Comparison of ENCODE assay signal across 16 cellular contexts in genomic region chr14:99819514-99819913, GRCh38. TPM values are rescaled to one million over a fixed set of nuclear protein-coding genes. Genes with fewer than 3 reads are reported as not detected.
DNase-seq lines count a peak whose midpoint lies in the region; ATAC-seq and TF ChIP-seq lines count a peak whose summit lies in the region.
"Had no signal": no experiment of that assay in that cellular context is flagged by ENCODE, and none has a peak within 500 bp of the region (broad histone marks: within the 10 kb centered on the region; RNA-seq: fewer than 3 reads in every experiment).

No MANE protein-coding gene starts in this region.

- H3K4me3 ChIP-seq in fibroblast of the aortic adventitia (ENCODE audit: low read depth, low read length) (peak overlapping the region; percentile 32), foreskin fibroblast (ENCODE audit: low read depth in 1 of 2, low read length in 2 of 2) (no peak overlapping the region)
- H3K4me3 ChIP-seq: BLaER1 treated with 17β-estradiol and CSF1 and Interleukin-3, amounts not matched to agents 10 nM and 100 nM; prostate gland had no signal

- no peak for TF ChIP-seq CTCF in H9 (conservative IDR thresholded peaks at IDR 0.05)
- TF ChIP-seq CTCF in fibroblast of the aortic adventitia (IDR thresholded peaks at IDR 0.05; ENCODE audit: insufficient read depth, low read length) = no peak
- no peak for TF ChIP-seq CTCF in foreskin fibroblast (IDR thresholded peaks at IDR 0.05; ENCODE audit: low read depth, low read length)

- H2BK15ac ChIP-seq in H9 (ENCODE audit: low read depth, low read length) = no peak overlapping the region

- H3K4me2 ChIP-seq in H9 (ENCODE audit: insufficient read depth, insufficient read length, low read length) = no peak overlapping the region
- H3K4me2 ChIP-seq: BLaER1 treated with 17β-estradiol and CSF1 and Interleukin-3, amounts not matched to agents 10 nM and 100 nM had no signal

- no peaks in the 10 kb centered on the region for H3K23me2 ChIP-seq in H9 (ENCODE audit: insufficient read length, low read depth, low read length, poor library complexity, severe bottlenecking)

- no peak overlapping the region for H2BK20ac ChIP-seq in H9 (ENCODE audit: low read depth, low read length, poor library complexity, severe bottlenecking)

- no peak overlapping the region for H4K8ac ChIP-seq in H9 (replicated peaks; ENCODE audit: insufficient read length, low read depth, low read length)

- no peaks in the 10 kb centered on the region; the same call in 1 of the 2 replicates for H3K4me1 ChIP-seq in H9 (ENCODE audit: insufficient read depth, low read length)

- no peaks in the 10 kb centered on the region for H3K79me1 ChIP-seq in H9 (ENCODE audit: insufficient read depth, low read depth, low read length, poor library complexity, severe bottlenecking)

- no peak overlapping the region for H2BK120ac ChIP-seq in H9 (ENCODE audit: low read depth, low read length, poor library complexity, severe bottlenecking)

- no peak overlapping the region for H3K4ac ChIP-seq in H9 (ENCODE audit: low read depth, low read length)

- no peaks in the 10 kb centered on the region for H3K9me3 Mint-ChIP-seq in H9
- H3K9me3 Mint-ChIP-seq: activated naive CD4-positive, alpha-beta T cell treated with anti-CD3 and anti-CD28 coated beads, Interleukin-2, amount 50 U/mL, for 72 hours had no signal

- H2AK5ac ChIP-seq in H9 (ENCODE audit: insufficient read length, low read length) = no peak overlapping the region

- DNase-seq in H9 = peak; percentile 66
- peak; percentile 21 to 26 for DNase-seq in activated CD4-positive, alpha-beta T cell treated with anti-CD3 and anti-CD28 coated beads, Interleukin-2, amount 50 U/mL, for 48 hours
- DNase-seq in fibroblast of the aortic adventitia (ENCODE audit: low read depth) = no peak
- DNase-seq in stimulated activated CD4-positive, alpha-beta T cell treated with anti-CD3 and anti-CD28 coated beads, Interleukin-15, amount 100 ng/mL, for 24 hours = peak; percentile 47
- no peak for DNase-seq in foreskin fibroblast
- DNase-seq in NCI-H1930 (lab: John Stamatoyannopoulos, UW) = no peak
- DNase-seq: Karpas-422, kidney glomerular epithelial cell, NCI-H146, NCI-H526 had no signal

- no peak overlapping the region for H3K27ac ChIP-seq in H9 (ENCODE audit: insufficient read length, low read depth, low read length)
- H3K27ac ChIP-seq: BLaER1 treated with 17β-estradiol and CSF1 and Interleukin-3, amounts not matched to agents 10 nM and 100 nM; prostate gland had no signal

- no peak overlapping the region for H3K9ac ChIP-seq in H9 (ENCODE audit: extremely low read depth, insufficient read length, low read length)
- H3K9ac ChIP-seq: BLaER1 treated with 17β-estradiol and CSF1 and Interleukin-3, amounts not matched to agents 10 nM and 100 nM had no signal

- H2AFZ ChIP-seq in H9 (ENCODE audit: low read length) = no peak overlapping the region

- H3K9me3 ChIP-seq in H9 (ENCODE audit: control insufficient read depth, low read depth, low read length) = no peaks in the 10 kb centered on the region
- H3K9me3 ChIP-seq: BLaER1 treated with 17β-estradiol and CSF1 and Interleukin-3, amounts not matched to agents 10 nM and 100 nM; prostate gland; tibial nerve had no signal

- H3K4me3 Mint-ChIP-seq in H9 = no peak overlapping the region

- no peak overlapping the region for H3K27ac Mint-ChIP-seq in H9
- H3K27ac Mint-ChIP-seq: activated naive CD4-positive, alpha-beta T cell treated with anti-CD3 and anti-CD28 coated beads, Interleukin-2, amount 50 U/mL, for 72 hours had no signal

- no peak overlapping the region for H3T11ph ChIP-seq in H9 (ENCODE audit: low read length)

- H4K91ac ChIP-seq in H9 (ENCODE audit: insufficient read length, low read depth, low read length) = no peak overlapping the region

- H3K4me1 Mint-ChIP-seq in H9 = peaks cover 19 to 21% of the 10 kb centered on the region in 2 experiments

- no peak overlapping the region for H3K23ac ChIP-seq in H9 (ENCODE audit: insufficient read length, low read depth, low read length)

- no peaks in the 10 kb centered on the region for H3K27me3 Mint-ChIP-seq in H9 (ENCODE audit: low read depth)

- H3K14ac ChIP-seq in H9 (ENCODE audit: insufficient read depth, low read length) = no peak overlapping the region

- no peak for ATAC-seq in HG03139 (IDR thresholded peaks at IDR 0.05; ENCODE audit: unreplicated experiment)
- ATAC-seq: Panc1 had no signal

- peaks cover 0 to 3% (median 0%) of the 10 kb centered on the region in 3 experiments; a peak in 1 of 7 replicates for H3K36me3 Mint-ChIP-seq in H9 (ENCODE audit: insufficient read depth in 1 of 3, low read depth in 3 of 3)
- H3K36me3 Mint-ChIP-seq: activated naive CD4-positive, alpha-beta T cell treated with anti-CD3 and anti-CD28 coated beads, Interleukin-2, amount 50 U/mL, for 72 hours had no signal

- no CpG with 5 or more reads among the region's 15 CpGs for WGBS in H9 (ENCODE audit: extremely low coverage, insufficient read length, low lambda C conversion rate)

- H3K18ac ChIP-seq in H9 (ENCODE audit: insufficient read length, low read depth, low read length) = no peak overlapping the region

- no peaks in the 10 kb centered on the region for H3K79me2 ChIP-seq in H9 (ENCODE audit: insufficient read depth, low read length)

- no peaks in the 10 kb centered on the region for H3K27me3 ChIP-seq in H9 (ENCODE audit: insufficient read depth, low read length)
- H3K27me3 ChIP-seq: tibial nerve had no signal

- H2BK5ac ChIP-seq in H9 (ENCODE audit: insufficient read length, low read length) = no peak overlapping the region

- H3K56ac ChIP-seq in H9 (ENCODE audit: insufficient read length, low read depth, low read length) = no peak overlapping the region

- H2BK12ac ChIP-seq in H9 (ENCODE audit: insufficient read length, low read depth, low read length) = no peak overlapping the region

- H4K5ac ChIP-seq in H9 (ENCODE audit: insufficient read length, low read depth, low read length) = no peak overlapping the region

- H4K20me1 ChIP-seq in H9 (ENCODE audit: control insufficient read depth, insufficient read depth, insufficient read length) = no peaks in the 10 kb centered on the region

RNA-seq across cellular contexts. Expression of gene EML1, which starts 26.3 kb away (rescaled TPM):
- 16.7 and 19.0 TPM in 2 replicates for total RNA-seq in H9 (2021)
- total RNA-seq in fibroblast of the aortic adventitia (ENCODE audit: low replicate concordance) = 80.3 and 163 TPM in 2 replicates

Comparison
In these comparisons a context has a peak if more than half of its experiments do, and no peak if none do; other contexts are left out.
1. DNase-seq: peak in H9 (single experiment), activated CD4-positive, alpha-beta T cell treated with anti-CD3 and anti-CD28 coated beads, Interleukin-2, amount 50 U/mL, for 48 hours (2 of 2) and stimulated activated CD4-positive, alpha-beta T cell treated with anti-CD3 and anti-CD28 coated beads, Interleukin-15, amount 100 ng/mL, for 24 hours (single experiment); none in fibroblast of the aortic adventitia (single experiment), foreskin fibroblast (0 of 2) and NCI-H1930 (0 of 2).